Comparison of ENCODE assay signal across 8 cellular contexts in the genomic region with DNA sequence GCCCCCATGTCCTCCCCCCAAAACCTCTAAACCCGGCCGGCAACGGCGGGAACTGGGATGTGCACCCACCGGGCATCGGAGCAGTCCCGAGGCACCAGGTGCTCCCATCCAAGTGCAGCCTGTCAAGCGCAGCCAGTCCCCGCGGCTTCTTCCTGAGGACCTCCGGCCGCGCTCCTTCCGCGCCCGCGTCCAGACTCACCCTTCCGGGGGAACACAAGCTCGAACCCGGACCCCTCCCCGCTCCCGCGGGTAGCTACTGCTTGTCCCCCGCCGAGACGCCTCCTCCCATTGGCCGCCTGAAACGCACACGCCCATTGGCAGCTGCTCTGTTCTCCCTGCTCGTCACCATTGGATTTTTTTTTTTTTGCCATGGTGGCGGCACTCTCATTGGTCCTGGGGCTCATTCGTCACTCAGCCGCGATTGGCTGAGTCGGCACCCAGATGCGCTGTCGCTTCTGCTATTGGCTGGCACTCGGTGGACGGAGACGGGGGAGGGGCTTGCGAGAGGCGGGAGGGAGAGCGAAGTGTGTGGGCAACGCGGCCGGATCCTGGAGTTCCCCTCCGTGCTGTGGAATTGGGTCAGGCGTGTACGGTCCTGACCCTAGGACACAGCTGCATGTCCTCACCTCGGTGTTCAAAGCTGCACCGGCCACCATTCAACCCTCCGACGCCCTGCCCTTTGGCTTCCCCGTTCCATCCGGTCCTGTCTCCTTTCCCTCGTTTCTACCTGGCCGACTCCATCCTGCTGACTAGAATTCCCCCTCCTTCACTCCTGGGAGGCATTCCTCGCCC. TPM values are rescaled to one million over a fixed set of nuclear protein-coding genes. Genes with fewer than 3 reads are reported as not detected.
DNase-seq lines count a peak whose midpoint lies in the region; ATAC-seq and TF ChIP-seq lines count a peak whose summit lies in the region.

Gene TYK2 (minus strand): TSS at position 262 of the 792 bp plus-strand sequence. CDS start 2,166 bp downstream, outside the sequence.

- H3K36me3 ChIP-seq in ES-I3 (ENCODE audit: insufficient read depth, low read length) (no peaks in the 10 kb centered on the region), HAP-1 (replicated peaks) (peaks cover 5% of the 10 kb centered on the region), MM.1S (replicated peaks; ENCODE audit: insufficient read depth, low read length) (no peaks in the 10 kb centered on the region)

- no peaks in the 10 kb centered on the region for H3F3A ChIP-seq in MM.1S (ENCODE audit: insufficient read depth, low read length)

- H3K27me3 ChIP-seq in HAP-1 (ENCODE audit: low read depth): no peaks in the 10 kb centered on the region
- H3K27me3 ChIP-seq in MM.1S (replicated peaks; ENCODE audit: insufficient read depth, low read length): no peaks in the 10 kb centered on the region

- H3K9me3 ChIP-seq in ES-I3 (ENCODE audit: control insufficient read depth, insufficient read depth, low read length): no peaks in the 10 kb centered on the region
- H3K9me3 ChIP-seq in HAP-1: no peaks in the 10 kb centered on the region
- H3K9me3 ChIP-seq in MM.1S (replicated peaks; ENCODE audit: insufficient read depth, low read length): no peaks in the 10 kb centered on the region

- peak; percentile 96 to 99 for DNase-seq in HAP-1 (ENCODE audit: low spot score in 2 of 2)
- DNase-seq in MM.1S: peak; percentile 99
- DNase-seq in SIG-M5 (lab: John Stamatoyannopoulos, UW): peak; percentile 83
- peak; percentile 90 for DNase-seq in activated gamma-delta T cell (lab: John Stamatoyannopoulos, UW)
- peak; percentile 98 for DNase-seq in fibroblast of the aortic adventitia (ENCODE audit: low read depth)
- DNase-seq in nephron progenitor cell: peak; percentile 98
- DNase-seq in stimulated activated naive CD8-positive, alpha-beta T cell treated with anti-CD3 and anti-CD28 coated beads, Interleukin-15, amount 100 ng/mL, for 72 hours: peak; percentile 95 to 99

- peaks cover 15% of the 10 kb centered on the region for H3K36me3 Mint-ChIP-seq in nephron progenitor cell (ENCODE audit: low read depth)

- peak within 1 kb of the TSS; percentile 98 for H3K4me2 ChIP-seq in MM.1S (ENCODE audit: low read depth, low read length)

- peak within 1 kb of the TSS; percentile 39; the same call in 1 of the 2 replicates for H3K27ac ChIP-seq in MM.1S (ENCODE audit: low read length)

- H3K9me2 ChIP-seq in MM.1S (replicated peaks; ENCODE audit: insufficient read depth, low read length): no peaks in the 10 kb centered on the region

- peaks cover 13% of the 10 kb centered on the region for H3K27me3 Mint-ChIP-seq in nephron progenitor cell (ENCODE audit: low read depth, poor library complexity)
- no peaks in the 10 kb centered on the region for H3K27me3 Mint-ChIP-seq in stimulated activated naive CD8-positive, alpha-beta T cell treated with anti-CD3 and anti-CD28 coated beads, Interleukin-15, amount 100 ng/mL, for 72 hours

- in situ Hi-C loops in HAP-1 (cut with MboI; ENCODE audit: low sequenced_read_pairs): loop anchor here (10.0 kb wide), 1 partner anchor 456 kb away; no protein-coding TSS in a partner anchor

- H3K9ac ChIP-seq in ES-I3 (ENCODE audit: low read depth, low read length): peak within 1 kb of the TSS; percentile 83
- H3K9ac ChIP-seq in MM.1S (ENCODE audit: low read length): peak within 1 kb of the TSS; percentile 87

- peak within 1 kb of the TSS; percentile 97 for H3K4me3 Mint-ChIP-seq in nephron progenitor cell
- H3K4me3 Mint-ChIP-seq in stimulated activated naive CD8-positive, alpha-beta T cell treated with anti-CD3 and anti-CD28 coated beads, Interleukin-15, amount 100 ng/mL, for 72 hours: peak within 1 kb of the TSS; percentile 94 to 99

- H4K20me1 ChIP-seq in MM.1S (ENCODE audit: insufficient read depth, low read length): no peaks in the 10 kb centered on the region

- H2AFZ ChIP-seq in MM.1S (ENCODE audit: low read length): peak within 1 kb of the TSS; percentile 99

- TF ChIP-seq CTCF in MM.1S (IDR thresholded peaks at IDR 0.05; ENCODE audit: low read length) (no peak), fibroblast of the aortic adventitia (IDR thresholded peaks at IDR 0.05; ENCODE audit: insufficient read depth, low read length) (no peak), nephron progenitor cell (IDR thresholded peaks at IDR 0.05) (no peak)

- H3K4me3 ChIP-seq in HAP-1: peak within 1 kb of the TSS; percentile 86
- peak within 1 kb of the TSS; percentile 86 for H3K4me3 ChIP-seq in MM.1S (ENCODE audit: low read length)
- H3K4me3 ChIP-seq in fibroblast of the aortic adventitia (ENCODE audit: low read depth, low read length): peak within 1 kb of the TSS; percentile 97

- H3K79me2 ChIP-seq in MM.1S (ENCODE audit: low read length): peaks cover 18% of the 10 kb centered on the region

- H3K9me3 Mint-ChIP-seq in nephron progenitor cell: no peaks in the 10 kb centered on the region
- no peaks in the 10 kb centered on the region for H3K9me3 Mint-ChIP-seq in stimulated activated naive CD8-positive, alpha-beta T cell treated with anti-CD3 and anti-CD28 coated beads, Interleukin-15, amount 100 ng/mL, for 72 hours

- peak; percentile 99 for ATAC-seq in stimulated activated naive CD8-positive, alpha-beta T cell treated with anti-CD3 and anti-CD28 coated beads, Interleukin-15, amount 100 ng/mL, for 72 hours

- H3K4me1 Mint-ChIP-seq in nephron progenitor cell: peaks cover 20% of the 10 kb centered on the region
- H3K4me1 Mint-ChIP-seq in stimulated activated naive CD8-positive, alpha-beta T cell treated with anti-CD3 and anti-CD28 coated beads, Interleukin-15, amount 100 ng/mL, for 72 hours: peaks cover 29% of the 10 kb centered on the region

- peak within 1 kb of the TSS; percentile 98 for H3K27ac Mint-ChIP-seq in nephron progenitor cell
- peak within 1 kb of the TSS; percentile 95 to 96 for H3K27ac Mint-ChIP-seq in stimulated activated naive CD8-positive, alpha-beta T cell treated with anti-CD3 and anti-CD28 coated beads, Interleukin-15, amount 100 ng/mL, for 72 hours

- H3K4me1 ChIP-seq in ES-I3 (ENCODE audit: insufficient read depth, low read length): no peaks in the 10 kb centered on the region
- H3K4me1 ChIP-seq in HAP-1: 0 out of 2 replicates have a peak, but pooled peaks cover 3% of the 10 kb centered on the region
- peaks cover 5% of the 10 kb centered on the region for H3K4me1 ChIP-seq in MM.1S (ENCODE audit: low read length)

RNA-seq across cellular contexts. Expression of gene TYK2, which starts in this region (rescaled TPM):
- total RNA-seq in fibroblast of the aortic adventitia (ENCODE audit: low replicate concordance): 25.7 and 51.5 TPM in 2 replicates

Comparison
In these comparisons a context has a peak if more than half of its experiments do, and no peak if none do; other contexts are left out.
1. Peak in every context shown above with its lines: DNase-seq, ATAC-seq, H3K4me3 ChIP-seq and H3K27ac ChIP-seq.